ENCODE assay signal across 40 cellular contexts in genomic region chr21:38119793-38120192, GRCh38.
"Had no signal": no experiment of that assay in that cellular context is flagged by ENCODE, and none has a peak within 500 bp of the region (broad histone marks: within the 10 kb centered on the region; RNA-seq: fewer than 3 reads in every experiment).

No MANE protein-coding gene starts in this region.

- H3K27ac Mint-ChIP-seq: activated naive CD4-positive, alpha-beta T cell treated with anti-CD3 and anti-CD28 coated beads for 36 hours; activated naive CD4-positive, alpha-beta T cell treated with anti-CD3 and anti-CD28 coated beads, Interleukin-2, amount 10 ng/mL, durations not matched to agents 7 days and 5 days; activated naive CD4-positive, alpha-beta T cell treated with anti-CD3 and anti-CD28 coated beads, Interleukin-2, amount 50 U/mL, for 24 hours; activated naive CD4-positive, alpha-beta T cell treated with anti-CD3 and anti-CD28 coated beads, Interleukin-2, amount 50 U/mL, for 72 hours; activated naive CD8-positive, alpha-beta T cell; activated naive CD8-positive, alpha-beta T cell treated with anti-CD3 and anti-CD28 coated beads for 36 hours; activated naive CD8-positive, alpha-beta T cell treated with anti-CD3 and anti-CD28 coated beads, Interleukin-2, amount 10 ng/mL, durations not matched to agents 7 days and 5 days; activated naive CD8-positive, alpha-beta T cell treated with anti-CD3 and anti-CD28 coated beads, Interleukin-2, amount 50 U/mL, for 24 hours; activated T-cell treated with anti-CD3 and anti-CD28 coated beads, Interleukin-2, amount 50 U/mL, for 24 hours; activated T-cell treated with anti-CD3 and anti-CD28 coated beads, Interleukin-2, amount 50 U/mL, for 72 hours; activated T-helper 1 cell treated with anti-CD3 and anti-CD28 coated beads, Interleukin-12 subunit alpha, Interleukin-12 subunit beta, Interleukin-2, Interleukin-4 antibody, amounts not matched to agents 30 ng/mL and 10 ng/mL and 1 ng/mL, durations not matched to agents 14 hours and 24 hours and 36 hours; activated T-helper 17 cell treated with anti-CD3 and anti-CD28 coated beads, Interleukin-2, amount 50 U/mL, for 72 hours; activated T-helper 2 cell treated with anti-CD3 and anti-CD28 coated beads, Interferon-gamma antibody, Interleukin-2, Interleukin-4, amounts not matched to agents 10 μg/mL and 5 μg/mL and 100 μg/mL, durations not matched to agents 14 hours and 24 hours and 36 hours; brain had no signal

- H3K4me3 Mint-ChIP-seq: activated naive CD4-positive, alpha-beta T cell treated with anti-CD3 and anti-CD28 coated beads for 36 hours; activated naive CD4-positive, alpha-beta T cell treated with anti-CD3 and anti-CD28 coated beads, Interleukin-2, amount 10 ng/mL, durations not matched to agents 7 days and 5 days; activated naive CD4-positive, alpha-beta T cell treated with anti-CD3 and anti-CD28 coated beads, Interleukin-2, amount 50 U/mL, for 24 hours; activated naive CD8-positive, alpha-beta T cell; activated naive CD8-positive, alpha-beta T cell treated with anti-CD3 and anti-CD28 coated beads for 36 hours; activated naive CD8-positive, alpha-beta T cell treated with anti-CD3 and anti-CD28 coated beads, Interleukin-2, amount 10 ng/mL, durations not matched to agents 7 days and 5 days; activated naive CD8-positive, alpha-beta T cell treated with anti-CD3 and anti-CD28 coated beads, Interleukin-2, amount 50 U/mL, for 24 hours; activated T-cell treated with anti-CD3 and anti-CD28 coated beads, Interleukin-2, amount 50 U/mL, for 24 hours; activated T-cell treated with anti-CD3 and anti-CD28 coated beads, Interleukin-2, amount 50 U/mL, for 4 hours; activated T-cell treated with anti-CD3 and anti-CD28 coated beads, Interleukin-2, amount 50 U/mL, for 72 hours; activated T-helper 1 cell treated with anti-CD3 and anti-CD28 coated beads, Interleukin-12 subunit alpha, Interleukin-12 subunit beta, Interleukin-2, Interleukin-4 antibody, amounts not matched to agents 30 ng/mL and 10 ng/mL and 1 ng/mL, durations not matched to agents 14 hours and 24 hours and 36 hours; activated T-helper 17 cell treated with anti-CD3 and anti-CD28 coated beads, Interleukin-2, amount 50 U/mL, for 72 hours; brain; central memory CD8-positive, alpha-beta T cell had no signal

- DNase-seq: activated effector memory CD4-positive, alpha-beta T cell treated with anti-CD3 and anti-CD28 coated beads, Interleukin-2, amount 50 U/mL, for 16 hours; activated effector memory CD4-positive, alpha-beta T cell treated with Interleukin-2 at 50 U/mL for 16 hours; activated gamma-delta T cell; activated gamma-delta T cell treated with Interleukin-2 at 50 U/mL for 16 hours; activated naive CD4-positive, alpha-beta T cell; activated naive CD4-positive, alpha-beta T cell treated with anti-CD3 and anti-CD28 coated beads for 36 hours; activated naive CD4-positive, alpha-beta T cell treated with anti-CD3 and anti-CD28 coated beads, Interleukin-2, amount 10 ng/mL, durations not matched to agents 7 days and 5 days; activated naive CD4-positive, alpha-beta T cell treated with anti-CD3 and anti-CD28 coated beads, Interleukin-2, amount 50 U/mL, for 16 hours; activated naive CD4-positive, alpha-beta T cell treated with Interleukin-2 at 50 U/mL for 16 hours; activated naive CD8-positive, alpha-beta T cell treated with anti-CD3 and anti-CD28 coated beads for 36 hours; activated naive CD8-positive, alpha-beta T cell treated with anti-CD3 and anti-CD28 coated beads, Interleukin-2, amount 10 ng/mL, durations not matched to agents 7 days and 5 days; activated naive CD8-positive, alpha-beta T cell treated with anti-CD3 and anti-CD28 coated beads, Interleukin-2, amount 50 U/mL, for 24 hours; activated T-cell treated with anti-CD3 and anti-CD28 coated beads, Interleukin-2, amount 50 U/mL, for 1 hour; activated T-cell treated with anti-CD3 and anti-CD28 coated beads, Interleukin-2, amount 50 U/mL, for 24 hours; activated T-cell treated with anti-CD3 and anti-CD28 coated beads, Interleukin-2, amount 50 U/mL, for 4 hours; activated T-cell treated with anti-CD3 and anti-CD28 coated beads, Interleukin-2, amount 50 U/mL, for 48 hours; activated T-cell treated with anti-CD3 and anti-CD28 coated beads, Interleukin-2, amount 50 U/mL, for 72 hours; adrenal gland; amniotic stem cell; amygdala; anterior cingulate cortex; aorta; body of pancreas; brain microvascular endothelial cell; caudate nucleus; central memory CD4-positive, alpha-beta T cell; cerebellar nuclear complex had no signal

- H3K36me3 ChIP-seq: adrenal gland, ascending aorta, brain microvascular endothelial cell, breast epithelium, cardiac muscle cell had no signal

- H3K4me1 ChIP-seq: adrenal gland, ascending aorta, body of pancreas, breast epithelium had no signal

- H3K4me1 Mint-ChIP-seq: activated naive CD8-positive, alpha-beta T cell treated with anti-CD3 and anti-CD28 coated beads, Interleukin-2, amount 50 U/mL, for 24 hours; activated T-helper 17 cell treated with anti-CD3 and anti-CD28 coated beads, Interleukin-2, amount 50 U/mL, for 72 hours; brain; central memory CD8-positive, alpha-beta T cell had no signal

- H3K4me3 ChIP-seq: adrenal gland, ascending aorta, body of pancreas, breast epithelium, cardiac muscle cell had no signal

- H3K36me3 Mint-ChIP-seq: activated naive CD4-positive, alpha-beta T cell treated with anti-CD3 and anti-CD28 coated beads, Interleukin-2, amount 10 ng/mL, durations not matched to agents 7 days and 5 days; activated naive CD4-positive, alpha-beta T cell treated with anti-CD3 and anti-CD28 coated beads, Interleukin-2, amount 50 U/mL, for 24 hours; activated naive CD4-positive, alpha-beta T cell treated with anti-CD3 and anti-CD28 coated beads, Interleukin-2, amount 50 U/mL, for 72 hours; activated naive CD8-positive, alpha-beta T cell; activated naive CD8-positive, alpha-beta T cell treated with anti-CD3 and anti-CD28 coated beads for 36 hours; brain had no signal

- ATAC-seq: activated naive CD4-positive, alpha-beta T cell treated with anti-CD3 and anti-CD28 coated beads, Interleukin-2, amount 50 U/mL, for 72 hours; activated naive CD8-positive, alpha-beta T cell treated with anti-CD3 and anti-CD28 coated beads, Interleukin-2, amount 50 U/mL, for 24 hours; activated T-cell treated with anti-CD3 and anti-CD28 coated beads, Interleukin-2, amount 50 U/mL, for 4 hours; activated T-cell treated with anti-CD3 and anti-CD28 coated beads, Interleukin-2, amount 50 U/mL, for 72 hours; activated T-helper 17 cell treated with anti-CD3 and anti-CD28 coated beads, Interleukin-2, amount 50 U/mL, for 72 hours; body of pancreas had no signal

- H3K27ac ChIP-seq: adrenal gland, ascending aorta, body of pancreas, brain microvascular endothelial cell, breast epithelium, cardiac muscle cell had no signal

- FAIRE-seq: astrocyte, bronchial epithelial cell had no signal

- H3K9me3 ChIP-seq: adrenal gland, ascending aorta, body of pancreas, breast epithelium had no signal

- H3K27me3 ChIP-seq: ascending aorta, body of pancreas, brain microvascular endothelial cell, breast epithelium, cardiac muscle cell had no signal

- H3K9me3 Mint-ChIP-seq: activated naive CD4-positive, alpha-beta T cell treated with anti-CD3 and anti-CD28 coated beads for 36 hours; activated naive CD4-positive, alpha-beta T cell treated with anti-CD3 and anti-CD28 coated beads, Interleukin-2, amount 10 ng/mL, durations not matched to agents 7 days and 5 days; activated naive CD4-positive, alpha-beta T cell treated with anti-CD3 and anti-CD28 coated beads, Interleukin-2, amount 50 U/mL, for 24 hours; activated naive CD8-positive, alpha-beta T cell treated with anti-CD3 and anti-CD28 coated beads for 36 hours; activated T-cell treated with anti-CD3 and anti-CD28 coated beads, Interleukin-2, amount 50 U/mL, for 24 hours; activated T-cell treated with anti-CD3 and anti-CD28 coated beads, Interleukin-2, amount 50 U/mL, for 4 hours; activated T-helper 1 cell treated with anti-CD3 and anti-CD28 coated beads, Interleukin-12 subunit alpha, Interleukin-12 subunit beta, Interleukin-2, Interleukin-4 antibody, amounts not matched to agents 30 ng/mL and 10 ng/mL and 1 ng/mL, durations not matched to agents 14 hours and 24 hours and 36 hours; activated T-helper 17 cell treated with anti-CD3 and anti-CD28 coated beads, Interleukin-2, amount 50 U/mL, for 72 hours; activated T-helper 2 cell treated with anti-CD3 and anti-CD28 coated beads, Interferon-gamma antibody, Interleukin-2, Interleukin-4, amounts not matched to agents 10 μg/mL and 5 μg/mL and 100 μg/mL, durations not matched to agents 14 hours and 24 hours and 36 hours had no signal

- H3K27me3 Mint-ChIP-seq: activated T-helper 17 cell treated with anti-CD3 and anti-CD28 coated beads, Interleukin-2, amount 50 U/mL, for 72 hours; brain; central memory CD8-positive, alpha-beta T cell had no signal
